8 cellular contexts compared by ENCODE assay signal in the genomic region with DNA sequence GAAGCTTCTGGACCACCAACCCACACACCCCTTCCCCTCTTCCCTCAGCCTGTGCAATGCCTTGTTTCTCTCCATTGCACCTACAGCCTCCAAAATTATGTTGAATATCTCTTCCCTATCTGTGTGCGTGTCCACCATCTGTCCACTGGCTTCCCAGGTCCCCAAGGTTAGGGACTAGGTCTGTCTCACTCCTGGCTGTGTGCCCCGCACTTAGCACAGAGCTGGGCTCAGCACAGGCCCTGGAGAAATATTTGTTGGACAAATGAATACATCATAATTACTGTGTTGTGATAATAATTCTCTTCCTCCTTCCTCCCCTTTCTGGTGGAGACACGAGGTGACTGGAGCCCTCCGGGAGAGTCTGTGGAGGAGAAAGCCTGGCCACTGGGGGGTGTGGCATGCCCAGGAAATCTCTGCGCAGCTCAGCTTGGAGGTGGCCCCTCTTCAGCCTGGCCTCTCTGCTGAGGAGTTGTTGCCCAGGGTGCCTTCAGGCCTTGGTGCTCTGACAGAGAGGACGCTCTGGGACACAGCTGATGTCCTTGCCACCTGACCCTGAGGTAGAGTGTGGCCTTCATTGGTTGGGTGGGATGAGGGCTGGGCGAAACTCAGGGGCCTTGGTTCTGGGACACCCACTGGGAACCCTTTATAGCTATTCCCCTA. TPM values are rescaled to one million over a fixed set of nuclear protein-coding genes. Genes with fewer than 3 reads are reported as not detected.
DNase-seq lines count a peak whose midpoint lies in the region; ATAC-seq and TF ChIP-seq lines count a peak whose summit lies in the region.

No MANE protein-coding gene starts in this region.

- TF ChIP-seq CTCF in HFFc6 (IDR thresholded peaks at IDR 0.05) (peak; percentile 55), dorsolateral prefrontal cortex (IDR thresholded peaks at IDR 0.05 in 54 of 56, conservative IDR thresholded peaks at IDR 0.05 in 2 of 56; ENCODE audit: low read depth in 1 of 56, partially characterized antibody in 56 of 56) (peak in 55 of 56 donors; percentile 34 to 81 (median 65)), GM13976 (IDR thresholded peaks at IDR 0.05; ENCODE audit: borderline replicate concordance, control extremely low read depth, extremely low read depth, insufficient read depth, missing control alignments) (no peak)

- no peak overlapping the region for H3K4me3 Mint-ChIP-seq in HFFc6

- H3K9me3 Mint-ChIP-seq in HFFc6 = no peaks in the 10 kb centered on the region

- H3K27me3 ChIP-seq in dorsolateral prefrontal cortex = no peaks in the 10 kb centered on the region

- DNase-seq in AG08396 (ENCODE audit: low spot score) (peak; percentile 39), HFFc6 (no peak), dorsolateral prefrontal cortex (peak in 9 of 10 donors; percentile 54 to 78 (median 69)), middle frontal gyrus (ENCODE audit: extremely low spot score, low spot score) (peak; percentile 24), HEK293T (ENCODE audit: extremely low spot score) (no peak), GM13976 (ENCODE audit: low spot score) (no peak)
- no peak for DNase-seq in effector CD4-positive, alpha-beta T cell

- in situ Hi-C loops in GM13976 (cut with MboI; ENCODE audit: low sequenced_read_pairs, unreplicated experiment) = no loop called here

- no peak overlapping the region for H3K4me3 ChIP-seq in dorsolateral prefrontal cortex

- no peak overlapping the region for H3K27ac Mint-ChIP-seq in HFFc6

- intact Hi-C loops in dorsolateral prefrontal cortex (cut with DNase I) = loop anchor here (2.0 to 10.0 kb wide), 10 partner anchors 95 to 1613 kb away; a partner anchor contains a TSS

- H3K27me3 Mint-ChIP-seq in HFFc6 (ENCODE audit: insufficient read depth) = peaks cover 20% of the 10 kb centered on the region

- H3K4me1 Mint-ChIP-seq in HFFc6 (ENCODE audit: low read depth) = peaks cover 24% of the 10 kb centered on the region

- ATAC-seq in GM19324 (IDR thresholded peaks at IDR 0.05; ENCODE audit: low FRiP score, unreplicated experiment) = no peak

- CTCF ChIA-PET in HEK293T (lab: Yijun Ruan, JAX) = interaction anchor here (0.8 kb wide), 1 partner anchor 293 kb away, joined by 5 read pairs; no protein-coding TSS in a partner anchor

- peak overlapping the region in 11 of 59 donors; percentile 7 to 82 (median 48) for H3K27ac ChIP-seq in dorsolateral prefrontal cortex

- peaks cover 6% of the 10 kb centered on the region; the same call in 1 of the 2 replicates for H3K36me3 Mint-ChIP-seq in HFFc6 (ENCODE audit: low read depth)

- POLR2A ChIA-PET in HEK293T (lab: Yijun Ruan, JAX) = no interaction called here

TF ChIP-seq in HEK293T, 16 proteins besides CTCF, POLR2A, EP300 and RAD21:
- TF ChIP-seq CTBP1 (IDR thresholded peaks at IDR 0.05; ENCODE audit: borderline replicate concordance) = no peak
- no peak for TF ChIP-seq FOXK2 (IDR thresholded peaks at IDR 0.05)
- no peak for TF ChIP-seq TARDBP (IDR thresholded peaks at IDR 0.05)
- TF ChIP-seq ZNF384 (IDR thresholded peaks at IDR 0.05) = no peak
- TF ChIP-seq LEF1 (IDR thresholded peaks at IDR 0.05; ENCODE audit: borderline replicate concordance) = no peak
- no peak for TF ChIP-seq HDGF (IDR thresholded peaks at IDR 0.05; ENCODE audit: borderline replicate concordance)
- no peak for TF ChIP-seq BHLHE40 (IDR thresholded peaks at IDR 0.05; ENCODE audit: borderline replicate concordance)
- TF ChIP-seq SP1 (IDR thresholded peaks at IDR 0.05) = no peak
- no peak for TF ChIP-seq FOXA1 (IDR thresholded peaks at IDR 0.05)
- no peak for TF ChIP-seq ELF4 (IDR thresholded peaks at IDR 0.05)
- no peak for TF ChIP-seq SUZ12 (IDR thresholded peaks at IDR 0.05)
TF ChIP-seq in HEK293T: peak in this region for 0.

RNA-seq across cellular contexts. Expression of a gene that starts 3.3 kb away (rescaled TPM):
- 10 to 100 TPM; 50.5 to 65.0 (median 63.0) TPM for total RNA-seq in HFFc6 (2021; fragmentation: NEBNext Ultra II Directional; extraction: Animal tissue kit (Norgen Biotek cat#: 25700))
- 10 to 100 TPM; 39.0 to 87.8 (median 53.4) TPM for total RNA-seq in dorsolateral prefrontal cortex

Comparison
In these comparisons a context has a peak if more than half of its experiments do, and no peak if none do; other contexts are left out.
1. DNase-seq: peak in AG08396 (single experiment), dorsolateral prefrontal cortex (9 of 10) and middle frontal gyrus (single experiment); none in HFFc6 (single experiment), HEK293T (single experiment), GM13976 (single experiment) and effector CD4-positive, alpha-beta T cell (single experiment).